8 cellular contexts compared by ENCODE assay signal in genomic region chr6:82040405-82041221, GRCh38.
A peak's percentile ranks its signal among the peaks of the same experiment; 100 is the strongest.
DNase-seq lines count a peak whose midpoint lies in the region; ATAC-seq and TF ChIP-seq lines count a peak whose summit lies in the region.

No MANE protein-coding gene starts in this region.

- H2AFZ ChIP-seq in PC-9: no peak overlapping the region

- no peaks in the 10 kb centered on the region for H3K4me1 ChIP-seq in PC-9 (replicated peaks; ENCODE audit: insufficient read depth)

- H3K9me3 Mint-ChIP-seq in endothelial cell (ENCODE audit: unreplicated experiment): no peaks in the 10 kb centered on the region

- peak; percentile 84 for ATAC-seq in GM21367 (IDR thresholded peaks at IDR 0.05; ENCODE audit: unreplicated experiment)
- ATAC-seq in HG03558 (IDR thresholded peaks at IDR 0.05; ENCODE audit: extremely low read depth, unreplicated experiment): peak; percentile 64

- no peaks in the 10 kb centered on the region for H3F3A ChIP-seq in PC-9 (ENCODE audit: insufficient read depth, low read depth)

- no peak overlapping the region for H3K27ac ChIP-seq in PC-9

- no peaks in the 10 kb centered on the region for H3K9me3 ChIP-seq in PC-9 (ENCODE audit: insufficient read depth, low read depth)

- no peaks in the 10 kb centered on the region for H3K27me3 ChIP-seq in PC-9 (ENCODE audit: insufficient read depth, low read depth)

- POLR2A ChIA-PET in PC-9 (lab: Charles Lee; ENCODE audit: unreplicated experiment): interaction anchor here (0.5 kb wide), 1 partner anchor 59 kb away, joined by 5 read pairs; no protein-coding TSS in a partner anchor

- peaks cover 4% of the 10 kb centered on the region for H3K4me1 Mint-ChIP-seq in endothelial cell (ENCODE audit: unreplicated experiment)

- H3K4me2 ChIP-seq in PC-9: no peak overlapping the region

- H3K79me2 ChIP-seq in PC-9 (ENCODE audit: low read depth): no peaks in the 10 kb centered on the region

- no peak overlapping the region for H3K27ac Mint-ChIP-seq in endothelial cell (ENCODE audit: unreplicated experiment)

- peaks cover 2% of the 10 kb centered on the region for H3K27me3 Mint-ChIP-seq in endothelial cell (ENCODE audit: unreplicated experiment)

- CTCF ChIA-PET in PC-9 (lab: Charles Lee): interaction anchor here (0.7 to 1.1 kb wide), 4 partner anchors 35 to 1934 kb away, joined by 3 read pairs; no protein-coding TSS in a partner anchor

- H3K4me3 Mint-ChIP-seq in endothelial cell (ENCODE audit: unreplicated experiment): no peak overlapping the region

- TF ChIP-seq CTCF in PC-9 (conservative IDR thresholded peaks at IDR 0.05) (peak; percentile 75), endothelial cell (IDR thresholded peaks at IDR 0.05; ENCODE audit: unreplicated experiment) (peak; percentile 57)

- no peak overlapping the region for H3K4me3 ChIP-seq in PC-9

- DNase-seq in DMS 273 (lab: John Stamatoyannopoulos, UW; ENCODE audit: unreplicated experiment) (peak; percentile 65), DMS 273 treated with DMSO at 0.1 percent for 48 hours (lab: John Stamatoyannopoulos, UW) (no peak), PC-9 (peak in 1 of 2 experiments; percentile 26), endothelial cell (ENCODE audit: low spot score) (peak; percentile 57), middle frontal gyrus (ENCODE audit: extremely low spot score, low spot score) (peak; percentile 37), NCI-H1048 (lab: John Stamatoyannopoulos, UW) (no peak)

- no TSS peak for BruUV-seq in PC-9 (replicated peaks; lab: Mats Ljungman, UMichigan)

- intact Hi-C loops in PC-9 (cut with micrococcal nuclease; ENCODE audit: unreplicated experiment): loop anchor here (1.0 to 5.0 kb wide), 2 partner anchors 288 to 1298 kb away; partner anchors contain the start of gene TENT5A

- H3K36me3 ChIP-seq in PC-9 (ENCODE audit: low read depth): no peaks in the 10 kb centered on the region

- no peaks in the 10 kb centered on the region for H4K20me1 ChIP-seq in PC-9 (ENCODE audit: insufficient read depth)

- H3K9me2 ChIP-seq in PC-9 (ENCODE audit: insufficient read depth): no peaks in the 10 kb centered on the region

- H3K36me3 Mint-ChIP-seq in endothelial cell (ENCODE audit: low read depth, unreplicated experiment): no peaks in the 10 kb centered on the region

Comparison
In these comparisons a context has a peak if more than half of its experiments do, and no peak if none do; other contexts are left out.
1. DNase-seq: peak in DMS 273 (single experiment), endothelial cell (single experiment) and middle frontal gyrus (single experiment); none in DMS 273 treated with DMSO at 0.1 percent for 48 hours (single experiment) and NCI-H1048 (single experiment).